Comparison of ENCODE assay signal across 12 cellular contexts in genomic region chr9:78866228-78867132, GRCh38.
DNase-seq lines count a peak whose midpoint lies in the region; ATAC-seq and TF ChIP-seq lines count a peak whose summit lies in the region.
"Had no signal": no experiment of that assay in that cellular context is flagged by ENCODE, and none has a peak within 500 bp of the region (broad histone marks: within the 10 kb centered on the region; RNA-seq: fewer than 3 reads in every experiment).

No MANE protein-coding gene starts in this region.

- DNase-seq in cardiac muscle cell (ENCODE audit: low read depth in 1 of 2, low spot score in 1 of 2), result peak; percentile 10 to 86
- no peak for DNase-seq in right atrium auricular region (ENCODE audit: low spot score)
- peak; percentile 91 to 99 for DNase-seq in SW 1271 (lab: John Stamatoyannopoulos, UW)
- peak; percentile 82 to 89 for DNase-seq in foreskin fibroblast
- DNase-seq in HEK293T (ENCODE audit: extremely low spot score), result no peak
- DNase-seq in NCI-H1092 (lab: John Stamatoyannopoulos, UW), result no peak
- DNase-seq: activated CD4-positive, alpha-beta T cell treated with anti-CD3 and anti-CD28 coated beads for 4 hours; GF-D8; NCI-H187 treated with DMSO at 0.1 percent for 48 hours; stimulated activated CD4-positive, alpha-beta T cell treated with anti-CD3 and anti-CD28 coated beads, Interleukin-4, amount 100 ng/mL, for 4 hours had no signal

- no peak overlapping the region for H3K4me3 ChIP-seq in cardiac muscle cell
- no peak overlapping the region for H3K4me3 ChIP-seq in right atrium auricular region
- H3K4me3 ChIP-seq in foreskin fibroblast (ENCODE audit: low read depth in 1 of 2, low read length in 2 of 2), result no peak overlapping the region

- H3K27me3 ChIP-seq in cardiac muscle cell (peaks cover 7% of the 10 kb centered on the region), right atrium auricular region (no peaks in the 10 kb centered on the region)

- H3K27ac ChIP-seq in cardiac muscle cell (no peak overlapping the region), right atrium auricular region (no peak overlapping the region)

- H3K9me3 ChIP-seq in cardiac muscle cell (ENCODE audit: low read depth) (no peaks in the 10 kb centered on the region), right atrium auricular region (no peaks in the 10 kb centered on the region)

- TF ChIP-seq CTCF in cardiac muscle cell (IDR thresholded peaks at IDR 0.05; ENCODE audit: low read depth, low read length) (no peak), right atrium auricular region (IDR thresholded peaks at IDR 0.05) (no peak), foreskin fibroblast (IDR thresholded peaks at IDR 0.05; ENCODE audit: low read depth, low read length) (no peak)

- ATAC-seq in HG03139 (IDR thresholded peaks at IDR 0.05; ENCODE audit: unreplicated experiment) (no peak), GM19035 (IDR thresholded peaks at IDR 0.05; ENCODE audit: unreplicated experiment) (no peak)

- CTCF ChIA-PET in HEK293T (lab: Yijun Ruan, JAX), result no interaction called here

- H3K36me3 ChIP-seq in cardiac muscle cell (no peaks in the 10 kb centered on the region), right atrium auricular region (no peaks in the 10 kb centered on the region)

- H3K4me1 ChIP-seq in cardiac muscle cell (ENCODE audit: low read depth) (peaks cover 13% of the 10 kb centered on the region), right atrium auricular region (no peaks in the 10 kb centered on the region)

- POLR2A ChIA-PET in HEK293T (lab: Yijun Ruan, JAX), result no interaction called here

TF ChIP-seq in HEK293T, 16 proteins besides CTCF, POLR2A, EP300 and RAD21:
- TF ChIP-seq TARDBP (IDR thresholded peaks at IDR 0.05), result no peak
- TF ChIP-seq SP1 (IDR thresholded peaks at IDR 0.05), result no peak
- no peak for TF ChIP-seq HDGF (IDR thresholded peaks at IDR 0.05; ENCODE audit: borderline replicate concordance)
- TF ChIP-seq FOXM1 (IDR thresholded peaks at IDR 0.05; ENCODE audit: borderline replicate concordance), result no peak
- no peak for TF ChIP-seq LEF1 (IDR thresholded peaks at IDR 0.05; ENCODE audit: borderline replicate concordance)
- TF ChIP-seq FOXA1 (IDR thresholded peaks at IDR 0.05), result no peak
- TF ChIP-seq ELF4 (IDR thresholded peaks at IDR 0.05), result no peak
- no peak for TF ChIP-seq L3MBTL2 (conservative IDR thresholded peaks at IDR 0.05)
- TF ChIP-seq ARNT (IDR thresholded peaks at IDR 0.05), result no peak
- TF ChIP-seq BHLHE40 (IDR thresholded peaks at IDR 0.05; ENCODE audit: borderline replicate concordance), result no peak
- TF ChIP-seq FOXK2 (IDR thresholded peaks at IDR 0.05), result no peak
- no peak for TF ChIP-seq ZNF384 (IDR thresholded peaks at IDR 0.05)
- no peak for TF ChIP-seq NFRKB (IDR thresholded peaks at IDR 0.05)
- TF ChIP-seq SUZ12 (IDR thresholded peaks at IDR 0.05), result no peak
- no peak for TF ChIP-seq PKNOX1 (IDR thresholded peaks at IDR 0.05)
- no peak for TF ChIP-seq CTBP1 (IDR thresholded peaks at IDR 0.05; ENCODE audit: borderline replicate concordance)

Comparison
In these comparisons a context has a peak if more than half of its experiments do, and no peak if none do; other contexts are left out.
1. DNase-seq: peak in cardiac muscle cell (2 of 2), SW 1271 (2 of 2) and foreskin fibroblast (2 of 2); none in right atrium auricular region (single experiment), HEK293T (single experiment) and NCI-H1092 (single experiment).